ENCODE assay signal across 15 cellular contexts in the genomic region with DNA sequence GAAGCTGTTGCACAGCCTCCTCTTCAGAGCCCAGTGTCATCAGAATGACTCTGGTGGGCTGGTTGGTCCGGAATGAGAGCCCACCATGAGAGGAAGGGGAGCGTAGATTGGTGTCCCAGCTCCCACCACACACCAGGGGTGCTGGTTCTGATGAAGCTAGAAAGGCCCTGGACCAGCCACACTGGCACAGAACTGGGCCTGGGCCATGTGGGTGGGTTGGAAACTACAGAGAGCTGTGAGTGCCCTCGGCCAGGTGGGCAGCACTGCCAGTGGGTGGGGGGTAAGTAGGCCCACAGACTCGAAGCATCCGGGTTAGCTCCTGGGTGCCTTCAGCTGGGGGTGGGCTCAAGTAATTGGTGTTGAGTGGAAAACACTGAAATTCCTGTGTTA. TPM values are rescaled to one million over a fixed set of nuclear protein-coding genes. Genes with fewer than 3 reads are reported as not detected.
DNase-seq lines count a peak whose midpoint lies in the region; ATAC-seq, FAIRE-seq and TF ChIP-seq lines count a peak whose summit lies in the region.
"Had no signal": no experiment of that assay in that cellular context is flagged by ENCODE, and none has a peak within 500 bp of the region (broad histone marks: within the 10 kb centered on the region; RNA-seq: fewer than 3 reads in every experiment).

No MANE protein-coding gene starts in this region.

- TF ChIP-seq CTCF in K562 (IDR thresholded peaks at IDR 0.05 in 2 of 3, conservative IDR thresholded peaks at IDR 0.05 in 1 of 3; ENCODE audit: insufficient read depth in 2 of 3, low read depth in 1 of 3, low read length in 3 of 3): no peak
- TF ChIP-seq CTCF in endothelial cell (IDR thresholded peaks at IDR 0.05; ENCODE audit: unreplicated experiment): no peak

- no peak overlapping the region for H3K14ac ChIP-seq in neuronal stem cell (ENCODE audit: low read length)

- H2AFZ ChIP-seq in K562 (ENCODE audit: low read depth, low read length) (peak overlapping the region; percentile 69; the same call in 1 of the 2 replicates), neuronal stem cell (ENCODE audit: low read length) (no peak overlapping the region), Karpas-422 (ENCODE audit: low read length) (no peak overlapping the region)

- peaks cover 31% of the 10 kb centered on the region for H3K4me1 Mint-ChIP-seq in activated T-cell treated with anti-CD3 and anti-CD28 coated beads, Interleukin-2, amount 50 U/mL, for 72 hours (ENCODE audit: low read depth)
- no peaks in the 10 kb centered on the region for H3K4me1 Mint-ChIP-seq in endothelial cell (ENCODE audit: unreplicated experiment)

- H3K27me3 ChIP-seq in K562 (ENCODE audit: control insufficient read depth in 2 of 2, insufficient read depth in 2 of 2, low read length in 2 of 2): peaks cover 15 to 66% of the 10 kb centered on the region in 2 experiments
- H3K27me3 ChIP-seq in neuronal stem cell (ENCODE audit: control insufficient read depth in 3 of 3, insufficient read depth in 3 of 3, low read depth in 1 of 3, low read length in 3 of 3): peaks cover 0 to 2% (median 0%) of the 10 kb centered on the region in 3 experiments
- H3K27me3 ChIP-seq in Karpas-422 (ENCODE audit: low read length): no peaks in the 10 kb centered on the region
- H3K27me3 ChIP-seq: BLaER1 treated with 17β-estradiol and CSF1 and Interleukin-3, amounts not matched to agents 10 nM and 100 nM had no signal

- H3K9me1 ChIP-seq in K562 (ENCODE audit: control insufficient read depth, insufficient read depth, low read length): no peaks in the 10 kb centered on the region

- intact Hi-C loops in K562 (cut with micrococcal nuclease): no loop called here

- no peak overlapping the region for H3K4me3 Mint-ChIP-seq in activated T-cell treated with anti-CD3 and anti-CD28 coated beads, Interleukin-2, amount 50 U/mL, for 72 hours
- no peak overlapping the region for H3K4me3 Mint-ChIP-seq in endothelial cell (ENCODE audit: unreplicated experiment)
- H3K4me3 Mint-ChIP-seq: CD4-positive, CD25-positive, alpha-beta regulatory T cell had no signal

- DNase-seq in activated T-cell treated with anti-CD3 and anti-CD28 coated beads, Interleukin-2, amount 50 U/mL, for 72 hours: no peak
- no peak for DNase-seq in activated T-cell treated with anti-CD3 and anti-CD28 coated beads for 4 hours
- DNase-seq in K562 (ENCODE audit: extremely low read depth in 1 of 4, low spot score in 3 of 4): no peak
- no peak for DNase-seq in neuronal stem cell (ENCODE audit: low spot score)
- no peak for DNase-seq in endothelial cell (ENCODE audit: low spot score)
- DNase-seq in DMS153 treated with DMSO at 0.1 percent for 48 hours (lab: John Stamatoyannopoulos, UW; ENCODE audit: unreplicated experiment): no peak
- DNase-seq in Karpas-422: no peak
- DNase-seq: 8988T; CD4-positive, CD25-positive, alpha-beta regulatory T cell had no signal

- FAIRE-seq in K562 (lab: Jason Lieb, UNC): no peak
- FAIRE-seq: H54, HepG2, HTR-8/SVneo had no signal

- no peaks in the 10 kb centered on the region for H3K9me3 ChIP-seq in K562 (replicated peaks; ENCODE audit: control insufficient read depth, insufficient read depth, low read depth, low read length)
- no peaks in the 10 kb centered on the region for H3K9me3 ChIP-seq in neuronal stem cell (replicated peaks in 1 of 2; ENCODE audit: control insufficient read depth in 2 of 2, insufficient read depth in 1 of 2, low read depth in 1 of 2, low read length in 2 of 2)
- peaks cover 9% of the 10 kb centered on the region; the same call in 1 of the 2 replicates for H3K9me3 ChIP-seq in Karpas-422 (ENCODE audit: low read length)

- no peak overlapping the region for H3K4ac ChIP-seq in neuronal stem cell (ENCODE audit: low read length)

- H2AK5ac ChIP-seq in neuronal stem cell (ENCODE audit: low read depth, low read length): no peak overlapping the region

- H2BK5ac ChIP-seq in neuronal stem cell (ENCODE audit: low read length): no peak overlapping the region

- H3K27ac Mint-ChIP-seq in activated T-cell treated with anti-CD3 and anti-CD28 coated beads, Interleukin-2, amount 50 U/mL, for 72 hours: peak overlapping the region; percentile 48
- H3K27ac Mint-ChIP-seq in endothelial cell (ENCODE audit: unreplicated experiment): no peak overlapping the region
- H3K27ac Mint-ChIP-seq: CD4-positive, CD25-positive, alpha-beta regulatory T cell had no signal

- 8% methylated on average over 5 of the region's 5 CpGs for WGBS in K562 (ENCODE audit: insufficient coverage, low coverage, missing lambda C conversion rate)
- no CpG with 5 or more reads among the region's 5 CpGs for WGBS in neuronal stem cell (ENCODE audit: extremely low coverage in 2 of 2, insufficient read length in 2 of 2, insufficient replicate concordance in 1 of 2), 2 donors

- H3K36me3 ChIP-seq in K562 (ENCODE audit: control insufficient read depth, insufficient read depth, low read length): no peaks in the 10 kb centered on the region
- no peaks in the 10 kb centered on the region for H3K36me3 ChIP-seq in neuronal stem cell (replicated peaks in 1 of 2; ENCODE audit: control insufficient read depth in 2 of 2, insufficient read depth in 2 of 2, low read length in 2 of 2)
- no peaks in the 10 kb centered on the region; the same call in 1 of the 2 replicates for H3K36me3 ChIP-seq in Karpas-422 (ENCODE audit: insufficient read depth, low read length)

- no peak for TF ChIP-seq RAD21 in K562 (CRISPR knock-in tag; conservative IDR thresholded peaks at IDR 0.05 in 1 of 2, IDR thresholded peaks at IDR 0.05 in 1 of 2)

- POLR2A ChIA-PET in K562 (lab: Yijun Ruan, JAX): interaction anchor here (0.5 to 2.7 kb wide), 4 partner anchors 9 to 245 kb away, joined by 3 to 9 read pairs (median 4); partner anchors contain the start of gene UBASH3A

- peaks cover 3 to 18% of the 10 kb centered on the region in 2 experiments; a peak in 3 of 5 replicates for H3K4me1 ChIP-seq in K562 (replicated peaks in 1 of 2; ENCODE audit: control insufficient read depth in 2 of 2, insufficient read depth in 2 of 2, low read length in 2 of 2)
- peaks cover 0 to 2% of the 10 kb centered on the region in 2 donors for H3K4me1 ChIP-seq in neuronal stem cell (ENCODE audit: control insufficient read depth in 2 of 2, insufficient read depth in 1 of 2, low read depth in 1 of 2, low read length in 2 of 2)
- H3K4me1 ChIP-seq in Karpas-422 (ENCODE audit: low read length): peaks cover 9% of the 10 kb centered on the region

- H3K79me2 ChIP-seq in K562 (ENCODE audit: control insufficient read depth, insufficient read depth, low read length) (no peaks in the 10 kb centered on the region), Karpas-422 (ENCODE audit: low read length) (no peaks in the 10 kb centered on the region)

- H3K4me2 ChIP-seq in K562 (ENCODE audit: insufficient read depth, low read length) (no peak overlapping the region), neuronal stem cell (ENCODE audit: insufficient read depth, low read length, poor library complexity, severe bottlenecking) (no peak overlapping the region), Karpas-422 (ENCODE audit: low read depth, low read length, poor library complexity, severe bottlenecking) (no peak overlapping the region)

- H3K9me3 Mint-ChIP-seq in activated T-cell treated with anti-CD3 and anti-CD28 coated beads, Interleukin-2, amount 50 U/mL, for 72 hours: peaks cover 7 to 13% of the 10 kb centered on the region in 2 donors
- no peaks in the 10 kb centered on the region for H3K9me3 Mint-ChIP-seq in endothelial cell (ENCODE audit: unreplicated experiment)

- CTCF ChIA-PET in K562 (lab: Yijun Ruan, JAX; ENCODE audit: low intra/inter-chr PET ratio): no interaction called here

- no peak overlapping the region for H3K18ac ChIP-seq in neuronal stem cell (ENCODE audit: low read length)

- no peak for TF ChIP-seq POLR2A in K562 (conservative IDR thresholded peaks at IDR 0.05)

- H4K91ac ChIP-seq in neuronal stem cell (ENCODE audit: low read depth, low read length, poor library complexity): no peak overlapping the region

- no peak overlapping the region for H2BK120ac ChIP-seq in neuronal stem cell (ENCODE audit: low read depth, low read length)

- H3K23ac ChIP-seq in neuronal stem cell (ENCODE audit: low read depth, low read length, poor library complexity): no peak overlapping the region

- H2BK15ac ChIP-seq in neuronal stem cell (ENCODE audit: low read length): no peak overlapping the region

- H3K9me2 ChIP-seq in Karpas-422 (replicated peaks; ENCODE audit: insufficient read depth, low read length): no peaks in the 10 kb centered on the region

- H3K36me3 Mint-ChIP-seq in activated T-cell treated with anti-CD3 and anti-CD28 coated beads, Interleukin-2, amount 50 U/mL, for 72 hours (ENCODE audit: insufficient read depth in 2 of 2): peaks cover 20 to 21% of the 10 kb centered on the region in 2 donors
- peaks cover 3% of the 10 kb centered on the region for H3K36me3 Mint-ChIP-seq in endothelial cell (ENCODE audit: low read depth, unreplicated experiment)
- H3K36me3 Mint-ChIP-seq: CD4-positive, CD25-positive, alpha-beta regulatory T cell had no signal

- H3K27ac ChIP-seq in K562 (ENCODE audit: extremely low read depth, low read depth, low read length): no peak overlapping the region
- H3K27ac ChIP-seq in neuronal stem cell (replicated peaks; ENCODE audit: low read length): no peak overlapping the region
- H3K27ac ChIP-seq in Karpas-422 (ENCODE audit: low read length): no peak overlapping the region
- H3K27ac ChIP-seq: BLaER1 treated with 17β-estradiol and CSF1 and Interleukin-3, amounts not matched to agents 10 nM and 100 nM had no signal

- no peaks in the 10 kb centered on the region for H3K79me1 ChIP-seq in neuronal stem cell (ENCODE audit: low read depth, low read length)

- no peak for TF ChIP-seq EP300 in K562 (IDR thresholded peaks at IDR 0.05; ENCODE audit: low read length)

- no TSS peak for BruUV-seq in K562 (replicated peaks; lab: Mats Ljungman, UMichigan)

- H2BK12ac ChIP-seq in neuronal stem cell (ENCODE audit: low read length): no peak overlapping the region

- in situ Hi-C loops in K562 (cut with MboI): loop anchor here (5.0 kb wide), 1 partner anchor 69 kb away; no protein-coding TSS in a partner anchor

- no peak overlapping the region for H3K4me3 ChIP-seq in K562
- H3K4me3 ChIP-seq in neuronal stem cell (ENCODE audit: low read length in 2 of 2): no peak overlapping the region
- no peak overlapping the region for H3K4me3 ChIP-seq in Karpas-422 (ENCODE audit: low read length)
- H3K4me3 ChIP-seq: BLaER1 treated with 17β-estradiol and CSF1 and Interleukin-3, amounts not matched to agents 10 nM and 100 nM had no signal

- ATAC-seq in activated T-cell treated with anti-CD3 and anti-CD28 coated beads, Interleukin-2, amount 50 U/mL, for 72 hours (replicated peaks in 1 of 2): no peak
- no peak for ATAC-seq in K562
- ATAC-seq: HCT116, HepG2 had no signal

- no peaks in the 10 kb centered on the region for H3K27me3 Mint-ChIP-seq in activated T-cell treated with anti-CD3 and anti-CD28 coated beads, Interleukin-2, amount 50 U/mL, for 72 hours (ENCODE audit: low read depth)
- peaks cover 11% of the 10 kb centered on the region for H3K27me3 Mint-ChIP-seq in endothelial cell (ENCODE audit: unreplicated experiment)
- H3K27me3 Mint-ChIP-seq: CD4-positive, CD25-positive, alpha-beta regulatory T cell had no signal

- H4K8ac ChIP-seq in neuronal stem cell (ENCODE audit: low read depth, low read length): peak overlapping the region; percentile 24

- H4K20me1 ChIP-seq in K562 (replicated peaks; ENCODE audit: control insufficient read depth, insufficient read depth, low read length): peaks cover 11% of the 10 kb centered on the region; the same call in 1 of the 2 replicates
- 0 out of 2 replicates have a peak, but pooled peaks cover 7% of the 10 kb centered on the region for H4K20me1 ChIP-seq in Karpas-422 (ENCODE audit: insufficient read depth, low read depth, low read length)
- H4K20me1 ChIP-seq: BLaER1 treated with 17β-estradiol and CSF1 and Interleukin-3, amounts not matched to agents 10 nM and 100 nM had no signal

- H3K9ac ChIP-seq in K562 (ENCODE audit: insufficient read depth in 1 of 2, low read depth in 2 of 2, low read length in 2 of 2) (no peak overlapping the region), neuronal stem cell (ENCODE audit: low read depth, low read length, poor library complexity) (no peak overlapping the region), Karpas-422 (ENCODE audit: low read length) (no peak overlapping the region)
- H3K9ac ChIP-seq: BLaER1 treated with 17β-estradiol and CSF1 and Interleukin-3, amounts not matched to agents 10 nM and 100 nM had no signal

RNA-seq across cellular contexts. Expression of gene TFF1, which starts 11.6 kb away (rescaled TPM):
- 1 to 10 TPM in 1 of 2 donors, under 1 TPM in 1; 0.97 to 1.7 TPM for total RNA-seq in activated T-cell treated with anti-CD3 and anti-CD28 coated beads, Interleukin-2, amount 50 U/mL, for 72 hours
- not detected in 2 replicates for total RNA-seq in K562 (2011; cell fraction: chromatin; rRNA removed; ENCODE audit: low replicate concordance)
- not detected in 2 replicates for total RNA-seq in K562 (2011; cell fraction: nucleolus; rRNA removed)
- total RNA-seq in K562 (2011; cell fraction: nucleoplasm; rRNA removed): not detected in 2 replicates
- not detected in 2 replicates for total RNA-seq in K562 (2014; rRNA removed)
- total RNA-seq in K562 (2014; rRNA removed; fragmentation: Illumina TruSeq; extraction: Trizol): not detected in 2 replicates
- total RNA-seq in K562 (2015; rRNA removed; fragmentation: Illumina TruSeq; extraction: Trizol): not detected in 2 replicates
- total RNA-seq in K562 (2021): 0.31 and 0.98 TPM in 2 replicates
- polyA plus RNA-seq in K562 (2011; rRNA removed): not detected in 2 replicates
- 0.37 TPM in 1 of 2 replicates, not detected in the other for polyA plus RNA-seq in K562 (2011; cell fraction: cytosol; rRNA removed)
- polyA plus RNA-seq in K562 (2011; cell fraction: nucleus; rRNA removed): not detected in 2 replicates
- polyA plus RNA-seq in K562 (2012): 0.43 TPM in 1 of 2 replicates, not detected in the other
- polyA plus RNA-seq in K562 (2014; fragmentation: Illumina TruSeq; extraction: Trizol): not detected in 2 replicates
- polyA plus RNA-seq in K562 (2014; fragmentation: Nextera tagmentation; extraction: Ambion mirVana): not detected
- not detected in 2 replicates for polyA plus RNA-seq in K562 (2014; rRNA removed)
- not detected in 2 replicates for polyA minus RNA-seq in K562 (2011; rRNA and poly(A)+ RNA removed)
- polyA minus RNA-seq in K562 (2011; cell fraction: cytosol; rRNA and poly(A)+ RNA removed): not detected in 2 replicates
- polyA minus RNA-seq in K562 (2011; cell fraction: nucleus; rRNA and poly(A)+ RNA removed): not detected in 2 replicates
- polyA plus RNA-seq in neuronal stem cell (2013, experiment 1 of 2): not detected
- not detected for polyA plus RNA-seq in neuronal stem cell (2013, experiment 2 of 2)
- total RNA-seq in endothelial cell (ENCODE audit: unreplicated experiment): not detected
- total RNA-seq in Karpas-422 (2014; rRNA removed; shearing (Covaris generic); ENCODE audit: low replicate concordance): not detected in 2 replicates
- total RNA-seq: CD4-positive, CD25-positive, alpha-beta regulatory T cell; Daoy had no signal
- polyA plus RNA-seq: CD4-positive, CD25-positive, alpha-beta regulatory T cell had no signal

RNA-seq across cellular contexts. Expression of gene TMPRSS3, which starts 17.9 kb away (rescaled TPM):
- total RNA-seq in activated T-cell treated with anti-CD3 and anti-CD28 coated beads, Interleukin-2, amount 50 U/mL, for 72 hours: 10 to 100 TPM; 57.1 to 91.9 TPM
- total RNA-seq in K562 (2011; cell fraction: chromatin; rRNA removed; ENCODE audit: low replicate concordance): 0.21 TPM in 1 of 2 replicates, not detected in the other
- not detected in 2 replicates for total RNA-seq in K562 (2011; cell fraction: nucleolus; rRNA removed)
- total RNA-seq in K562 (2011; cell fraction: nucleoplasm; rRNA removed): not detected in 2 replicates
- total RNA-seq in K562 (2014; rRNA removed) (not detected in 2 replicates), K562 (2014; rRNA removed; fragmentation: Illumina TruSeq; extraction: Trizol) (not detected in 2 replicates), K562 (2015; rRNA removed; fragmentation: Illumina TruSeq; extraction: Trizol) (not detected in 2 replicates), K562 (2021) (not detected in 2 replicates), endothelial cell (ENCODE audit: unreplicated experiment) (not detected)
- polyA plus RNA-seq in K562 (2011; rRNA removed) (0.04 and 0.07 TPM in 2 replicates), K562 (2014; fragmentation: Illumina TruSeq; extraction: Trizol) (not detected in 2 replicates), K562 (2014; fragmentation: Nextera tagmentation; extraction: Ambion mirVana) (not detected), K562 (2014; rRNA removed) (not detected in 2 replicates)
- 0.13 and 0.25 TPM in 2 replicates for polyA plus RNA-seq in K562 (2011; cell fraction: cytosol; rRNA removed)
- polyA plus RNA-seq in K562 (2011; cell fraction: nucleus; rRNA removed): 0.18 TPM in 2 replicates
- 0.03 and 0.04 TPM in 2 replicates for polyA plus RNA-seq in K562 (2012)
- polyA minus RNA-seq in K562 (2011; rRNA and poly(A)+ RNA removed): not detected in 2 replicates
- polyA minus RNA-seq in K562 (2011; cell fraction: cytosol; rRNA and poly(A)+ RNA removed): 2.2 TPM in 1 of 2 replicates, not detected in the other
- 1.1 TPM in 1 of 2 replicates, not detected in the other for polyA minus RNA-seq in K562 (2011; cell fraction: nucleus; rRNA and poly(A)+ RNA removed)
- polyA plus RNA-seq in neuronal stem cell (2013, experiment 1 of 2): not detected
- polyA plus RNA-seq in neuronal stem cell (2013, experiment 2 of 2): not detected
- total RNA-seq in Karpas-422 (2014; rRNA removed; shearing (Covaris generic); ENCODE audit: low replicate concordance): not detected in 2 replicates

RNA-seq across cellular contexts. Expression of gene UBASH3A, which starts 25.8 kb away (rescaled TPM):
- total RNA-seq in activated T-cell treated with anti-CD3 and anti-CD28 coated beads, Interleukin-2, amount 50 U/mL, for 72 hours: 10 to 100 TPM; 54.5 to 57.4 TPM
- 1.1 and 3.3 TPM in 2 replicates for total RNA-seq in K562 (2011; cell fraction: chromatin; rRNA removed; ENCODE audit: low replicate concordance)
- 3.2 and 3.8 TPM in 2 replicates for total RNA-seq in K562 (2011; cell fraction: nucleolus; rRNA removed)
- 1.0 and 2.0 TPM in 2 replicates for total RNA-seq in K562 (2011; cell fraction: nucleoplasm; rRNA removed)
- total RNA-seq in K562 (2014; rRNA removed): 1.4 and 2.9 TPM in 2 replicates
- total RNA-seq in K562 (2014; rRNA removed; fragmentation: Illumina TruSeq; extraction: Trizol): 0.35 and 0.47 TPM in 2 replicates
- total RNA-seq in K562 (2015; rRNA removed; fragmentation: Illumina TruSeq; extraction: Trizol): 0.90 and 1.1 TPM in 2 replicates
- total RNA-seq in K562 (2021): 1.5 and 1.8 TPM in 2 replicates
- polyA plus RNA-seq in K562 (2011; rRNA removed): 1.4 and 4.4 TPM in 2 replicates
- polyA plus RNA-seq in K562 (2011; cell fraction: cytosol; rRNA removed): 2.1 and 4.7 TPM in 2 replicates
- 24.2 and 29.1 TPM in 2 replicates for polyA plus RNA-seq in K562 (2011; cell fraction: nucleus; rRNA removed)
- polyA plus RNA-seq in K562 (2012): 1.1 and 1.5 TPM in 2 replicates
- 1.1 and 1.4 TPM in 2 replicates for polyA plus RNA-seq in K562 (2014; fragmentation: Illumina TruSeq; extraction: Trizol)
- under 1 TPM; 0.23 to 0.25 TPM for polyA plus RNA-seq in K562 (2014; fragmentation: Nextera tagmentation; extraction: Ambion mirVana)
- polyA plus RNA-seq in K562 (2014; rRNA removed): 1.0 and 1.4 TPM in 2 replicates
- 1.4 and 2.2 TPM in 2 replicates for polyA minus RNA-seq in K562 (2011; rRNA and poly(A)+ RNA removed)
- polyA minus RNA-seq in K562 (2011; cell fraction: cytosol; rRNA and poly(A)+ RNA removed): 1.3 and 3.1 TPM in 2 replicates
- polyA minus RNA-seq in K562 (2011; cell fraction: nucleus; rRNA and poly(A)+ RNA removed): 7.9 and 15.2 TPM in 2 replicates
- polyA plus RNA-seq in neuronal stem cell (2013, experiment 1 of 2): not detected
- not detected for polyA plus RNA-seq in neuronal stem cell (2013, experiment 2 of 2)
- not detected for total RNA-seq in endothelial cell (ENCODE audit: unreplicated experiment)
- not detected in 2 replicates for total RNA-seq in Karpas-422 (2014; rRNA removed; shearing (Covaris generic); ENCODE audit: low replicate concordance)
- total RNA-seq: Daoy, HepG2 had no signal
- polyA plus RNA-seq: HepG2 had no signal

RNA-seq across cellular contexts. Expression of gene TFF2, which starts 27.2 kb away (rescaled TPM):
- total RNA-seq in activated T-cell treated with anti-CD3 and anti-CD28 coated beads, Interleukin-2, amount 50 U/mL, for 72 hours: not detected
- not detected in 2 replicates for total RNA-seq in K562 (2011; cell fraction: chromatin; rRNA removed; ENCODE audit: low replicate concordance)
- total RNA-seq in K562 (2011; cell fraction: nucleolus; rRNA removed): not detected in 2 replicates
- not detected in 2 replicates for total RNA-seq in K562 (2011; cell fraction: nucleoplasm; rRNA removed)
- total RNA-seq in K562 (2014; rRNA removed) (not detected in 2 replicates), K562 (2014; rRNA removed; fragmentation: Illumina TruSeq; extraction: Trizol) (not detected in 2 replicates), K562 (2015; rRNA removed; fragmentation: Illumina TruSeq; extraction: Trizol) (not detected in 2 replicates), K562 (2021) (not detected in 2 replicates), endothelial cell (ENCODE audit: unreplicated experiment) (not detected)
- polyA plus RNA-seq in K562 (2011; rRNA removed) (not detected in 2 replicates), K562 (2014; fragmentation: Illumina TruSeq; extraction: Trizol) (not detected in 2 replicates), K562 (2014; fragmentation: Nextera tagmentation; extraction: Ambion mirVana) (not detected), K562 (2014; rRNA removed) (not detected in 2 replicates)
- not detected in 2 replicates for polyA plus RNA-seq in K562 (2011; cell fraction: cytosol; rRNA removed)
- polyA plus RNA-seq in K562 (2011; cell fraction: nucleus; rRNA removed): not detected in 2 replicates
- polyA plus RNA-seq in K562 (2012): not detected in 2 replicates
- polyA minus RNA-seq in K562 (2011; rRNA and poly(A)+ RNA removed): not detected in 2 replicates
- not detected in 2 replicates for polyA minus RNA-seq in K562 (2011; cell fraction: cytosol; rRNA and poly(A)+ RNA removed)
- polyA minus RNA-seq in K562 (2011; cell fraction: nucleus; rRNA and poly(A)+ RNA removed): not detected in 2 replicates
- not detected for polyA plus RNA-seq in neuronal stem cell (2013, experiment 1 of 2)
- not detected for polyA plus RNA-seq in neuronal stem cell (2013, experiment 2 of 2)
- not detected in 2 replicates for total RNA-seq in Karpas-422 (2014; rRNA removed; shearing (Covaris generic); ENCODE audit: low replicate concordance)
- total RNA-seq: CD4-positive, CD25-positive, alpha-beta regulatory T cell; Daoy; HepG2 had no signal
- polyA plus RNA-seq: CD4-positive, CD25-positive, alpha-beta regulatory T cell had no signal

Comparison
In these comparisons a context has a peak if more than half of its experiments do, and no peak if none do; other contexts are left out.
1. RNA of gene TMPRSS3, which starts 17.9 kb away (total RNA-seq): 57.1 to 91.9 TPM in activated T-cell treated with anti-CD3 and anti-CD28 coated beads, Interleukin-2, amount 50 U/mL, for 72 hours; 0.21 TPM in K562, not detected in endothelial cell (single experiment) and not detected in Karpas-422; every median in the first group is over 10 times any median in the second.
2. RNA of gene UBASH3A, which starts 25.8 kb away (total RNA-seq): 54.5 to 57.4 TPM in activated T-cell treated with anti-CD3 and anti-CD28 coated beads, Interleukin-2, amount 50 U/mL, for 72 hours; 0.35 to 3.8 TPM in K562, not detected in endothelial cell (single experiment) and not detected in Karpas-422; every median in the first group is over 10 times any median in the second.